ENCODE assay signal across 8 cellular contexts in genomic region chr10:104300002-104300735, GRCh38. TPM values are rescaled to one million over a fixed set of nuclear protein-coding genes. Genes with fewer than 3 reads are reported as not detected.
DNase-seq lines count a peak whose midpoint lies in the region; FAIRE-seq and TF ChIP-seq lines count a peak whose summit lies in the region.

No MANE protein-coding gene starts in this region.

- H3K4me3 ChIP-seq in bronchial epithelial cell (ENCODE audit: low read depth, low read length): no peak overlapping the region
- H3K4me3 ChIP-seq in tibial artery: peak overlapping the region in 1 of 2 donors; percentile 23

- peaks cover 5% of the 10 kb centered on the region for H3K36me3 Mint-ChIP-seq in T-helper 1 cell treated with Interleukin-12 subunit alpha and Interleukin-12 subunit beta and Interleukin-4 antibody, amounts not matched to agents 30 μg/mL and 1 μg/mL, for 36 hours (ENCODE audit: low read depth)

- no peak for DNase-seq in T-helper 1 cell
- peak; percentile 73 for DNase-seq in bronchial epithelial cell (ENCODE audit: low read depth)
- peak; percentile 99 for DNase-seq in lung microvascular endothelial cell (ENCODE audit: low read depth in 2 of 2)
- peak; percentile 72 to 88 for DNase-seq in tibial artery
- DNase-seq in DMS 273 treated with DMSO at 0.1 percent for 48 hours (lab: John Stamatoyannopoulos, UW): no peak
- no peak for DNase-seq in activated CD4-positive, CD25-positive, alpha-beta regulatory T cell treated with anti-CD3 and anti-CD28 coated beads, Interleukin-2, amount 50 U/mL, for 72 hours
- DNase-seq in occipital lobe (lab: John Stamatoyannopoulos, UW): no peak

- TF ChIP-seq CTCF in bronchial epithelial cell (IDR thresholded peaks at IDR 0.05; ENCODE audit: insufficient read depth, low read length, severe bottlenecking) (no peak), tibial artery (IDR thresholded peaks at IDR 0.05) (no peak)

- intact Hi-C loops in tibial artery (cut with DNase I; ENCODE audit: low total_unique reads): loop anchor here (2.0 kb wide), 1 partner anchor 39 kb away; the partner anchor contains the start of gene ITPRIP

- peak overlapping the region; percentile 80 to 95 for H3K27ac ChIP-seq in tibial artery

- H3K27me3 ChIP-seq in bronchial epithelial cell (ENCODE audit: control insufficient read depth, insufficient read depth, low read length) (no peaks in the 10 kb centered on the region), tibial artery (no peaks in the 10 kb centered on the region)

- no peak for FAIRE-seq in bronchial epithelial cell (lab: Jason Lieb, UNC)

- peaks cover 39% of the 10 kb centered on the region for H3K4me1 Mint-ChIP-seq in T-helper 1 cell treated with Interleukin-12 subunit alpha and Interleukin-12 subunit beta and Interleukin-4 antibody, amounts not matched to agents 30 μg/mL and 1 μg/mL, for 36 hours (ENCODE audit: low read depth)

- H3K4me3 Mint-ChIP-seq in T-helper 1 cell treated with Interleukin-12 subunit alpha and Interleukin-12 subunit beta and Interleukin-4 antibody, amounts not matched to agents 30 μg/mL and 1 μg/mL, for 36 hours: peak overlapping the region; percentile 52

- peaks cover 0 to 53% (median 22%) of the 10 kb centered on the region in 4 donors for H3K4me1 ChIP-seq in tibial artery

- H3K27me3 Mint-ChIP-seq in T-helper 1 cell treated with Interleukin-12 subunit alpha and Interleukin-12 subunit beta and Interleukin-4 antibody, amounts not matched to agents 30 μg/mL and 1 μg/mL, for 36 hours (ENCODE audit: low read depth): no peaks in the 10 kb centered on the region

- peaks cover 15% of the 10 kb centered on the region for H3K9me3 Mint-ChIP-seq in T-helper 1 cell treated with Interleukin-12 subunit alpha and Interleukin-12 subunit beta and Interleukin-4 antibody, amounts not matched to agents 30 μg/mL and 1 μg/mL, for 36 hours

- peak overlapping the region; percentile 81 for H3K27ac Mint-ChIP-seq in T-helper 1 cell treated with Interleukin-12 subunit alpha and Interleukin-12 subunit beta and Interleukin-4 antibody, amounts not matched to agents 30 μg/mL and 1 μg/mL, for 36 hours

- no peaks in the 10 kb centered on the region for H3K36me3 ChIP-seq in bronchial epithelial cell (ENCODE audit: control insufficient read depth, insufficient read depth, low read length)
- H3K36me3 ChIP-seq in tibial artery: no peaks in the 10 kb centered on the region

- no peaks in the 10 kb centered on the region for H3K9me3 ChIP-seq in tibial artery

RNA-seq across cellular contexts. Expression of gene GSTO2, which starts 31.2 kb away (rescaled TPM):
- total RNA-seq in bronchial epithelial cell: 24.7 and 29.2 TPM in 2 replicates
- 0.65 and 0.99 TPM in 2 replicates for total RNA-seq in lung microvascular endothelial cell
- total RNA-seq in occipital lobe: 0.62 TPM

RNA-seq across cellular contexts. Expression of gene ITPRIP, which starts 38.1 kb away (rescaled TPM):
- total RNA-seq in bronchial epithelial cell: 12.9 and 30.7 TPM in 2 replicates
- 24.6 and 35.5 TPM in 2 replicates for total RNA-seq in lung microvascular endothelial cell
- 1.6 TPM for total RNA-seq in occipital lobe

RNA-seq across cellular contexts. Expression of gene GSTO1, which starts 45.5 kb away (rescaled TPM):
- 75.8 and 158 TPM in 2 replicates for total RNA-seq in bronchial epithelial cell
- total RNA-seq in lung microvascular endothelial cell: 220 and 286 TPM in 2 replicates
- total RNA-seq in occipital lobe: 26.4 TPM

RNA-seq across cellular contexts. Expression of gene CFAP58, which starts 53.5 kb away (rescaled TPM):
- 0.53 and 1.2 TPM in 2 replicates for total RNA-seq in bronchial epithelial cell
- total RNA-seq in lung microvascular endothelial cell: 1.1 and 3.0 TPM in 2 replicates
- total RNA-seq in occipital lobe: 0.62 TPM

Comparison
In these comparisons a context has a peak if more than half of its experiments do, and no peak if none do; other contexts are left out.
1. DNase-seq: peak in bronchial epithelial cell (single experiment), lung microvascular endothelial cell (2 of 2) and tibial artery (2 of 2); none in T-helper 1 cell (0 of 5), DMS 273 treated with DMSO at 0.1 percent for 48 hours (single experiment), activated CD4-positive, CD25-positive, alpha-beta regulatory T cell treated with anti-CD3 and anti-CD28 coated beads, Interleukin-2, amount 50 U/mL, for 72 hours (single experiment) and occipital lobe (single experiment).
2. RNA of gene GSTO2, which starts 31.2 kb away (total RNA-seq): 24.7 to 29.2 TPM in bronchial epithelial cell; 0.65 to 0.99 TPM in lung microvascular endothelial cell and 0.62 TPM in occipital lobe (single experiment); every median in the first group is over 10 times any median in the second.